Comparison of ENCODE assay signal across 16 cellular contexts in genomic region chr4:146582864-146583263, GRCh38. TPM values are rescaled to one million over a fixed set of nuclear protein-coding genes. Genes with fewer than 3 reads are reported as not detected.
DNase-seq lines count a peak whose midpoint lies in the region; ATAC-seq and TF ChIP-seq lines count a peak whose summit lies in the region.
"Had no signal": no experiment of that assay in that cellular context is flagged by ENCODE, and none has a peak within 500 bp of the region (broad histone marks: within the 10 kb centered on the region; RNA-seq: fewer than 3 reads in every experiment).

No MANE protein-coding gene starts in this region.

- ATAC-seq in GM21723 (IDR thresholded peaks at IDR 0.05; ENCODE audit: unreplicated experiment) (no peak), HG03571 (IDR thresholded peaks at IDR 0.05; ENCODE audit: unreplicated experiment) (no peak)

- intact Hi-C loops in head of caudate nucleus (cut with DNase I): no loop called here

- peak; percentile 35; the same call in 1 of the 2 replicates for TF ChIP-seq RAD21 in Ishikawa (IDR thresholded peaks at IDR 0.05; ENCODE audit: low read depth)

- peak; percentile 5 for DNase-seq in EL
- peak; percentile 32 for DNase-seq in RKO (ENCODE audit: low spot score)
- DNase-seq in fibroblast of the aortic adventitia (ENCODE audit: low read depth): peak; percentile 2
- DNase-seq in head of caudate nucleus: no peak
- no peak for DNase-seq in NCI-H2029 (lab: John Stamatoyannopoulos, UW)
- DNase-seq: activated T-cell treated with anti-CD3 and anti-CD28 coated beads for 4 hours, kidney, NCI-H446 treated with DMSO at 0.1 percent for 48 hours had no signal

- H3K4me3 ChIP-seq in fibroblast of the aortic adventitia (ENCODE audit: low read depth, low read length): no peak overlapping the region
- H3K4me3 ChIP-seq: prostate gland, tibial nerve had no signal

- TF ChIP-seq CTCF in fibroblast of the aortic adventitia (IDR thresholded peaks at IDR 0.05; ENCODE audit: insufficient read depth, low read length): no peak

- no peak for TF ChIP-seq EP300 in Ishikawa (IDR thresholded peaks at IDR 0.05; ENCODE audit: borderline replicate concordance)

TF ChIP-seq in Ishikawa, 13 proteins besides CTCF, POLR2A, EP300 and RAD21:
- TF ChIP-seq FOXM1 (IDR thresholded peaks at IDR 0.05; ENCODE audit: borderline replicate concordance, low read depth): no peak
- no peak for TF ChIP-seq EGR1 (IDR thresholded peaks at IDR 0.05)
- no peak for TF ChIP-seq ZBTB7A (IDR thresholded peaks at IDR 0.05; ENCODE audit: low read depth)
- TF ChIP-seq MAX (IDR thresholded peaks at IDR 0.05): no peak
- no peak for TF ChIP-seq CREB1 (IDR thresholded peaks at IDR 0.05; ENCODE audit: low read depth)
- no peak for TF ChIP-seq TCF12 (IDR thresholded peaks at IDR 0.05; ENCODE audit: low read depth)
- no peak for TF ChIP-seq TEAD4 (IDR thresholded peaks at IDR 0.05)
- no peak for TF ChIP-seq YY1 (IDR thresholded peaks at IDR 0.05; ENCODE audit: low read depth)
- no peak for TF ChIP-seq NFIC (IDR thresholded peaks at IDR 0.05)
- TF ChIP-seq CEBPB (IDR thresholded peaks at IDR 0.05): no peak
- no peak for TF ChIP-seq TAF1 (IDR thresholded peaks at IDR 0.05; ENCODE audit: low read depth)
- TF ChIP-seq USF1 (IDR thresholded peaks at IDR 0.05): no peak
- TF ChIP-seq REST (IDR thresholded peaks at IDR 0.05; ENCODE audit: low read depth): no peak

RNA-seq across cellular contexts. Expression of gene POU4F2, which starts 55.8 kb away (rescaled TPM):
- not detected in 2 replicates for total RNA-seq in fibroblast of the aortic adventitia (ENCODE audit: low replicate concordance)
- total RNA-seq: fibroblast of villous mesenchyme, kidney, M059J, mucosa of gallbladder, tibial nerve had no signal

Comparison
In these comparisons a context has a peak if more than half of its experiments do, and no peak if none do; other contexts are left out.
1. DNase-seq: peak in EL (single experiment), RKO (single experiment) and fibroblast of the aortic adventitia (single experiment); none in head of caudate nucleus (0 of 42) and NCI-H2029 (single experiment).